Comparison of ENCODE assay signal across 1 cellular context in the genomic region with DNA sequence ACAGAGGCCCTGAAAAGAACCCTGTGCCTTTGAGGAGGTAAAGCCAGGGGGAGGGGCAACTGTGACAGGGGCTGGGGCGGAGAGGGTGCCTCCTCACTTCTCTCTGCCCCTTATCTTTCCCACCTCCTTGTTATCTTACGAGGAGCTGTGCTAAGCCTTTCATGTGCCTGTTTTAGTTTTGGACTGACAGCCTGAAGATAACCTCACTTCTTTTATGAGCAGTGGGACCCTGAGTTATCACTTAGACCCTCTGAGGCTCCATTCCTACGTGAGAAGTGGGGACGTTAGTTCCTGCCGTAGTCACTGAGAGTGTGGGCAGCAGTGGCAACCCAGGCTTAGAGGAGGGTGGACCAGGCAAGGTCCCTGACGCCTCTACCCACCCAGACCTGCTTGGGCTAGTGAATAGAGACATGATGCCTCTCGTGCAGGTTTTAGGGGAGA.
TF ChIP-seq lines count a peak whose summit lies in the region.

No MANE protein-coding gene starts in this region.

TF ChIP-seq in K562, 482 proteins besides CTCF, POLR2A, EP300 and RAD21 (continued from another document and continues in another):
- TF ChIP-seq MGA (IDR thresholded peaks at IDR 0.05) (no peak), AFF1 (IDR thresholded peaks at IDR 0.05; ENCODE audit: low read depth in 1 of 2, partially characterized antibody in 2 of 2) (no peak), CHCHD3 (CRISPR knock-in tag; IDR thresholded peaks at IDR 0.05) (no peak), KAT8 (IDR thresholded peaks at IDR 0.05; ENCODE audit: low read depth) (no peak), ARID1B (IDR thresholded peaks at IDR 0.05) (peak; percentile 98), ESRRB (CRISPR knock-in tag; IDR thresholded peaks at IDR 0.05; ENCODE audit: borderline replicate concordance) (no peak), ZNF830 (CRISPR knock-in tag; IDR thresholded peaks at IDR 0.05) (no peak), ZFP91 (CRISPR knock-in tag; IDR thresholded peaks at IDR 0.05) (no peak), MTA1 (IDR thresholded peaks at IDR 0.05; ENCODE audit: borderline replicate concordance) (peak; percentile 70), ZNF121 (CRISPR knock-in tag; conservative IDR thresholded peaks at IDR 0.05) (no peak), ZNF316 (IDR thresholded peaks at IDR 0.05) (no peak), MYNN (IDR thresholded peaks at IDR 0.05) (peak; percentile 85), MYNN (CRISPR knock-in tag; IDR thresholded peaks at IDR 0.05) (no peak), NR0B1 (IDR thresholded peaks at IDR 0.05; ENCODE audit: partially characterized antibody) (no peak), CREBBP (IDR thresholded peaks at IDR 0.05; ENCODE audit: low read depth, low read length) (no peak), SMAD2 (IDR thresholded peaks at IDR 0.05; ENCODE audit: low read depth, low read length) (no peak), CBFA2T2 (conservative IDR thresholded peaks at IDR 0.05) (peak; percentile 97), ZNF408 (CRISPR knock-in tag; IDR thresholded peaks at IDR 0.05; ENCODE audit: low read depth) (no peak), DDX20 (tag; IDR thresholded peaks at IDR 0.05; ENCODE audit: low read depth) (no peak), ZNF561 (CRISPR knock-in tag; conservative IDR thresholded peaks at IDR 0.05) (no peak), SUPT5H (IDR thresholded peaks at IDR 0.05) (no peak), ZNF696 (CRISPR knock-in tag; conservative IDR thresholded peaks at IDR 0.05) (no peak), RBM15 (IDR thresholded peaks at IDR 0.05; ENCODE audit: insufficient read depth, low read length) (no peak), CHD2 (IDR thresholded peaks at IDR 0.05; ENCODE audit: low read depth, low read length) (0 out of 2 replicates have a peak, but pooled peaks have one; percentile 35), RBM25 (IDR thresholded peaks at IDR 0.05; ENCODE audit: low read depth, low read length, severe bottlenecking) (no peak), SMAD3 (CRISPR knock-in tag; conservative IDR thresholded peaks at IDR 0.05) (no peak), ZNF134 (CRISPR knock-in tag; conservative IDR thresholded peaks at IDR 0.05) (no peak), ZNF75A (CRISPR knock-in tag; IDR thresholded peaks at IDR 0.05) (no peak), ZBTB8A (IDR thresholded peaks at IDR 0.05; ENCODE audit: partially characterized antibody) (no peak), GABPA (tag; conservative IDR thresholded peaks at IDR 0.05; ENCODE audit: low read depth) (no peak), HCFC1 (IDR thresholded peaks at IDR 0.05; ENCODE audit: low read depth, low read length) (no peak), ZNF780A (CRISPR knock-in tag; IDR thresholded peaks at IDR 0.05) (no peak), NCOR1 (IDR thresholded peaks at IDR 0.05) (peak; percentile 96), RBBP5 (IDR thresholded peaks at IDR 0.05; ENCODE audit: borderline replicate concordance, insufficient read depth, low read length, poor library complexity, severe bottlenecking) (peak; percentile 71), SMARCC2 (IDR thresholded peaks at IDR 0.05; ENCODE audit: low read depth) (peak; percentile 66; the same call in 1 of the 2 replicates)
- TF ChIP-seq, protein P1, sequence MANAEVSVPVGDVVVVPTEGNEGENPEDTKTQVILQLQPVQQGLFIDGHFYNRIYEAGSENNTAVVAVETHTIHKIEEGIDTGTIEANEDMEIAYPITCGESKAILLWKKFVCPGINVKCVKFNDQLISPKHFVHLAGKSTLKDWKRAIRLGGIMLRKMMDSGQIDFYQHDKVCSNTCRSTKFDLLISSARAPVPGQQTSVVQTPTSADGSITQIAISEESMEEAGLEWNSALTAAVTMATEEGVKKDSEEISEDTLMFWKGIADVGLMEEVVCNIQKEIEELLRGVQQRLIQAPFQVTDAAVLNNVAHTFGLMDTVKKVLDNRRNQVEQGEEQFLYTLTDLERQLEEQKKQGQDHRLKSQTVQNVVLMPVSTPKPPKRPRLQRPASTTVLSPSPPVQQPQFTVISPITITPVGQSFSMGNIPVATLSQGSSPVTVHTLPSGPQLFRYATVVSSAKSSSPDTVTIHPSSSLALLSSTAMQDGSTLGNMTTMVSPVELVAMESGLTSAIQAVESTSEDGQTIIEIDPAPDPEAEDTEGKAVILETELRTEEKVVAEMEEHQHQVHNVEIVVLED (CRISPR knock-in tag; IDR thresholded peaks at IDR 0.05): no peak
